In the genomic region with DNA sequence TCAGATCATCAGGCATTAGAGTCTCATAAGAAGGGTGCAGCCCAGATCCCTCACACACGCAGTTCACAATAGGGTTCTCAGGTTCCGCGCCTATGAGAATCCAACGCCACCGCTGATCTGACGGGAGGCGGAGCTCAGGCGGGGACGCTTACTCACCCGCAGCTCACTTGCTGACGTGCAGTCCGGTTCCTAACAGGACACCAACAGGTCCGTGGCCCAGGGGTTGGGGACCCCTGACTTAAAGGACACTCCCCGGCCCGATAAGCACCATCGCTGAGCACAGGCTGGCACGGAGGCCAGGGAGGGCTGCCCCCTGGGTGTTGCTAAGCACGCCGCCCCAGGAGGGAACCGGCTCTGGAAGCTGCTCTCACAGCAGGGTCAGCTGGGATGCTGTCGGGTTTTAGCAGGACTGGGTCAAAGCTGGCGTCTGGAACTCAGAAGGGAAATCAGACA, we compare ENCODE assay signal across 1 cellular context.
TF ChIP-seq lines count a peak whose summit lies in the region.

No MANE protein-coding gene starts in this region.

TF ChIP-seq in K562, 482 proteins besides CTCF, POLR2A, EP300 and RAD21 (continued from another document):
- TF ChIP-seq, protein P1, sequence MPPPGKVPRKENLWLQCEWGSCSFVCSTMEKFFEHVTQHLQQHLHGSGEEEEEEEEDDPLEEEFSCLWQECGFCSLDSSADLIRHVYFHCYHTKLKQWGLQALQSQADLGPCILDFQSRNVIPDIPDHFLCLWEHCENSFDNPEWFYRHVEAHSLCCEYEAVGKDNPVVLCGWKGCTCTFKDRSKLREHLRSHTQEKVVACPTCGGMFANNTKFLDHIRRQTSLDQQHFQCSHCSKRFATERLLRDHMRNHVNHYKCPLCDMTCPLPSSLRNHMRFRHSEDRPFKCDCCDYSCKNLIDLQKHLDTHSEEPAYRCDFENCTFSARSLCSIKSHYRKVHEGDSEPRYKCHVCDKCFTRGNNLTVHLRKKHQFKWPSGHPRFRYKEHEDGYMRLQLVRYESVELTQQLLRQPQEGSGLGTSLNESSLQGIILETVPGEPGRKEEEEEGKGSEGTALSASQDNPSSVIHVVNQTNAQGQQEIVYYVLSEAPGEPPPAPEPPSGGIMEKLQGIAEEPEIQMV (tag; conservative IDR thresholded peaks at IDR 0.05; ENCODE audit: low read depth) = peak; percentile 78
- TF ChIP-seq, protein P2, sequence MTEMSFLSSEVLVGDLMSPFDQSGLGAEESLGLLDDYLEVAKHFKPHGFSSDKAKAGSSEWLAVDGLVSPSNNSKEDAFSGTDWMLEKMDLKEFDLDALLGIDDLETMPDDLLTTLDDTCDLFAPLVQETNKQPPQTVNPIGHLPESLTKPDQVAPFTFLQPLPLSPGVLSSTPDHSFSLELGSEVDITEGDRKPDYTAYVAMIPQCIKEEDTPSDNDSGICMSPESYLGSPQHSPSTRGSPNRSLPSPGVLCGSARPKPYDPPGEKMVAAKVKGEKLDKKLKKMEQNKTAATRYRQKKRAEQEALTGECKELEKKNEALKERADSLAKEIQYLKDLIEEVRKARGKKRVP (CRISPR knock-in tag; IDR thresholded peaks at IDR 0.05) = no peak
- TF ChIP-seq CREM (IDR thresholded peaks at IDR 0.05; ENCODE audit: low read depth) = peak; percentile 69; the same call in 1 of the 2 replicates
- TF ChIP-seq, protein P3, sequence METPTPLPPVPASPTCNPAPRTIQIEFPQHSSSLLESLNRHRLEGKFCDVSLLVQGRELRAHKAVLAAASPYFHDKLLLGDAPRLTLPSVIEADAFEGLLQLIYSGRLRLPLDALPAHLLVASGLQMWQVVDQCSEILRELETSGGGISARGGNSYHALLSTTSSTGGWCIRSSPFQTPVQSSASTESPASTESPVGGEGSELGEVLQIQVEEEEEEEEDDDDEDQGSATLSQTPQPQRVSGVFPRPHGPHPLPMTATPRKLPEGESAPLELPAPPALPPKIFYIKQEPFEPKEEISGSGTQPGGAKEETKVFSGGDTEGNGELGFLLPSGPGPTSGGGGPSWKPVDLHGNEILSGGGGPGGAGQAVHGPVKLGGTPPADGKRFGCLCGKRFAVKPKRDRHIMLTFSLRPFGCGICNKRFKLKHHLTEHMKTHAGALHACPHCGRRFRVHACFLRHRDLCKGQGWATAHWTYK (CRISPR knock-in tag; IDR thresholded peaks at IDR 0.05) = 0 out of 2 replicates have a peak, but pooled peaks have one; percentile 19
- TF ChIP-seq NFE2L1 (tag; IDR thresholded peaks at IDR 0.05; ENCODE audit: borderline replicate concordance, low read depth) = no peak
- peak; percentile 29; the same call in 1 of the 2 replicates for TF ChIP-seq ZBTB7A (IDR thresholded peaks at IDR 0.05; ENCODE audit: borderline replicate concordance, control insufficient read depth, low read depth, low read length)
- TF ChIP-seq TFAM (CRISPR knock-in tag; conservative IDR thresholded peaks at IDR 0.05) = no peak
- TF ChIP-seq HNRNPLL (IDR thresholded peaks at IDR 0.05; ENCODE audit: low read depth, low read length, poor library complexity, severe bottlenecking) = peak; percentile 41
- peak; percentile 36; the same call in 1 of the 2 replicates for TF ChIP-seq NFRKB (IDR thresholded peaks at IDR 0.05; ENCODE audit: low read depth)
- no peak for TF ChIP-seq HEY1 (CRISPR knock-in tag; IDR thresholded peaks at IDR 0.05; ENCODE audit: borderline replicate concordance)
- TF ChIP-seq POU5F1 (IDR thresholded peaks at IDR 0.05; ENCODE audit: borderline replicate concordance, low read depth, low read length, partially characterized antibody) = no peak
- TF ChIP-seq, protein P4, sequence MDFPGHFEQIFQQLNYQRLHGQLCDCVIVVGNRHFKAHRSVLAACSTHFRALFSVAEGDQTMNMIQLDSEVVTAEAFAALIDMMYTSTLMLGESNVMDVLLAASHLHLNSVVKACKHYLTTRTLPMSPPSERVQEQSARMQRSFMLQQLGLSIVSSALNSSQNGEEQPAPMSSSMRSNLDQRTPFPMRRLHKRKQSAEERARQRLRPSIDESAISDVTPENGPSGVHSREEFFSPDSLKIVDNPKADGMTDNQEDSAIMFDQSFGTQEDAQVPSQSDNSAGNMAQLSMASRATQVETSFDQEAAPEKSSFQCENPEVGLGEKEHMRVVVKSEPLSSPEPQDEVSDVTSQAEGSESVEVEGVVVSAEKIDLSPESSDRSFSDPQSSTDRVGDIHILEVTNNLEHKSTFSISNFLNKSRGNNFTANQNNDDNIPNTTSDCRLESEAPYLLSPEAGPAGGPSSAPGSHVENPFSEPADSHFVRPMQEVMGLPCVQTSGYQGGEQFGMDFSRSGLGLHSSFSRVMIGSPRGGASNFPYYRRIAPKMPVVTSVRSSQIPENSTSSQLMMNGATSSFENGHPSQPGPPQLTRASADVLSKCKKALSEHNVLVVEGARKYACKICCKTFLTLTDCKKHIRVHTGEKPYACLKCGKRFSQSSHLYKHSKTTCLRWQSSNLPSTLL (IDR thresholded peaks at IDR 0.05) = peak; percentile 74
- TF ChIP-seq FOXK2 (conservative IDR thresholded peaks at IDR 0.05 in 1 of 2, IDR thresholded peaks at IDR 0.05 in 1 of 2; ENCODE audit: low read depth in 2 of 2) = no peak
- no peak for TF ChIP-seq EP400 (IDR thresholded peaks at IDR 0.05)
- TF ChIP-seq ZNF717 (CRISPR knock-in tag; IDR thresholded peaks at IDR 0.05) = no peak
- TF ChIP-seq PHTF2 (CRISPR knock-in tag; IDR thresholded peaks at IDR 0.05) = no peak
- no peak for TF ChIP-seq ZNF696 (CRISPR knock-in tag; conservative IDR thresholded peaks at IDR 0.05)
- no peak for TF ChIP-seq ZNF274 (IDR thresholded peaks at IDR 0.05; ENCODE audit: borderline replicate concordance, low read depth, low read length)
- TF ChIP-seq, protein P5, sequence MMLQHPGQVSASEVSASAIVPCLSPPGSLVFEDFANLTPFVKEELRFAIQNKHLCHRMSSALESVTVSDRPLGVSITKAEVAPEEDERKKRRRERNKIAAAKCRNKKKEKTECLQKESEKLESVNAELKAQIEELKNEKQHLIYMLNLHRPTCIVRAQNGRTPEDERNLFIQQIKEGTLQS (IDR thresholded peaks at IDR 0.05) = peak; percentile 59
- TF ChIP-seq, protein P5 (CRISPR knock-in tag; conservative IDR thresholded peaks at IDR 0.05) = no peak
- TF ChIP-seq ZNF41 (CRISPR knock-in tag; conservative IDR thresholded peaks at IDR 0.05) = no peak
- peak; percentile 47 for TF ChIP-seq POLR2B (IDR thresholded peaks at IDR 0.05; ENCODE audit: low read depth, partially characterized antibody)
- TF ChIP-seq, protein P6, sequence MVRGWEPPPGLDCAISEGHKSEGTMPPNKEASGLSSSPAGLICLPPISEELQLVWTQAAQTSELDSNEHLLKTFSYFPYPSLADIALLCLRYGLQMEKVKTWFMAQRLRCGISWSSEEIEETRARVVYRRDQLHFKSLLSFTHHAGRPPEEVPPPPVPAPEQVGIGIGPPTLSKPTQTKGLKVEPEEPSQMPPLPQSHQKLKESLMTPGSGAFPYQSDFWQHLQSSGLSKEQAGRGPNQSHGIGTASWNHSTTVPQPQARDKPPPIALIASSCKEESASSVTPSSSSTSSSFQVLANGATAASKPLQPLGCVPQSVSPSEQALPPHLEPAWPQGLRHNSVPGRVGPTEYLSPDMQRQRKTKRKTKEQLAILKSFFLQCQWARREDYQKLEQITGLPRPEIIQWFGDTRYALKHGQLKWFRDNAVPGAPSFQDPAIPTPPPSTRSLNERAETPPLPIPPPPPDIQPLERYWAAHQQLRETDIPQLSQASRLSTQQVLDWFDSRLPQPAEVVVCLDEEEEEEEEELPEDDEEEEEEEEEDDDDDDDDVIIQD (CRISPR knock-in tag; IDR thresholded peaks at IDR 0.05) = no peak
- TF ChIP-seq, protein P7, sequence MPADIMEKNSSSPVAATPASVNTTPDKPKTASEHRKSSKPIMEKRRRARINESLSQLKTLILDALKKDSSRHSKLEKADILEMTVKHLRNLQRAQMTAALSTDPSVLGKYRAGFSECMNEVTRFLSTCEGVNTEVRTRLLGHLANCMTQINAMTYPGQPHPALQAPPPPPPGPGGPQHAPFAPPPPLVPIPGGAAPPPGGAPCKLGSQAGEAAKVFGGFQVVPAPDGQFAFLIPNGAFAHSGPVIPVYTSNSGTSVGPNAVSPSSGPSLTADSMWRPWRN (IDR thresholded peaks at IDR 0.05; ENCODE audit: low read depth) = no peak
